In the genomic region with DNA sequence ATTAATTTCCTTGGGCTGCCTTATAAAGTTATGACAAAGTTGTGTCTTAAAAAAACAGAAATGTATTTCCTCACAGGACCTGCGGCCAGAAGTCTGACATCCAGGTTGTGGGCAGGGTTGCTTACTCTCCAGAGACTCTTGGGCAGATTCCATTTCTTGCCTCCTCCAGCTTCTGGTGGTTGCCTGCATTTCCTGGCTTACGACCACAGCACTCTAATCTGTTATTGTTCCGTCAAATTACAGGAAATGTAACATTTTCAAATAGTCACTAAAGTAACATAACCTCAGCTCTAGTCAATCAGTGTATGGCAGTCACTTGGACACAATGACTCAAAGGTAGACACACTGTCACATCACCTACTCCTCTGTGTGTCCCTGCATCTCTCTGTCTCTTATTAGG, we compare ENCODE assay signal across 20 cellular contexts.
DNase-seq lines count a peak whose midpoint lies in the region; ATAC-seq and TF ChIP-seq lines count a peak whose summit lies in the region.
"Had no signal": no experiment of that assay in that cellular context is flagged by ENCODE, and none has a peak within 500 bp of the region (broad histone marks: within the 10 kb centered on the region; RNA-seq: fewer than 3 reads in every experiment).

No MANE protein-coding gene starts in this region.

- no peak for ATAC-seq in GM18867 (IDR thresholded peaks at IDR 0.05; ENCODE audit: unreplicated experiment)
- ATAC-seq: heart right ventricle, Panc1 had no signal

- H3K36me3 ChIP-seq in brain microvascular endothelial cell (replicated peaks) (no peaks in the 10 kb centered on the region), transverse colon (no peaks in the 10 kb centered on the region)
- H3K36me3 ChIP-seq: esophagus muscularis mucosa, heart right ventricle had no signal

- WGBS in transverse colon (ENCODE audit: low coverage in 1 of 2), 2 donors: 59 to 69% methylated on average over 3 of the region's 3 CpGs

- H3K27me3 ChIP-seq in brain microvascular endothelial cell (replicated peaks) (no peaks in the 10 kb centered on the region), transverse colon (no peaks in the 10 kb centered on the region)
- H3K27me3 ChIP-seq: esophagus muscularis mucosa, heart right ventricle had no signal

- H3K4me3 ChIP-seq in NB4 (ENCODE audit: low read depth, low read length): no peak overlapping the region
- H3K4me3 ChIP-seq in brain microvascular endothelial cell (ENCODE audit: low read depth, low read length): no peak overlapping the region
- H3K4me3 ChIP-seq in transverse colon: no peak overlapping the region
- H3K4me3 ChIP-seq: esophagus muscularis mucosa, heart right ventricle, SK-N-MC had no signal

- no peaks in the 10 kb centered on the region for H3K9me3 ChIP-seq in transverse colon
- H3K9me3 ChIP-seq: esophagus muscularis mucosa, heart right ventricle had no signal

- H3K4me1 ChIP-seq in transverse colon: no peaks in the 10 kb centered on the region
- H3K4me1 ChIP-seq: esophagus muscularis mucosa, heart right ventricle had no signal

- TF ChIP-seq POLR2A in NB4 (IDR thresholded peaks at IDR 0.05; ENCODE audit: extremely low read depth, insufficient read length) (no peak), transverse colon (IDR thresholded peaks at IDR 0.05) (no peak)

- TF ChIP-seq EP300 in transverse colon (IDR thresholded peaks at IDR 0.05; ENCODE audit: low read depth): no peak

- intact Hi-C loops in transverse colon (cut with DNase I; ENCODE audit: low total_unique reads): no loop called here

- in situ Hi-C loops in brain microvascular endothelial cell (cut with HindIII; ENCODE audit: low pct_ligation_motif_present, low sequenced_read_pairs): no loop called here
- in situ Hi-C loops in transverse colon (cut with MboI; ENCODE audit: low pct_ligation_motif_present in 1 of 4, low pct_unique_long_range_greater_than_20kb in 1 of 4, low sequenced_read_pairs in 3 of 4): no loop called here

- TF ChIP-seq CTCF in NB4 (IDR thresholded peaks at IDR 0.05; ENCODE audit: low read depth, low read length) (no peak), brain microvascular endothelial cell (IDR thresholded peaks at IDR 0.05; ENCODE audit: low read depth, low read length, missing control alignments) (no peak), transverse colon (IDR thresholded peaks at IDR 0.05) (no peak)

- H3K27ac ChIP-seq in brain microvascular endothelial cell (no peak overlapping the region), transverse colon (no peak overlapping the region)
- H3K27ac ChIP-seq: esophagus muscularis mucosa, heart right ventricle, SK-N-MC had no signal

- DNase-seq in stimulated activated CD4-positive, alpha-beta T cell treated with anti-CD3 and anti-CD28 coated beads, Interleukin-15, amount 100 ng/mL, for 24 hours: peak; percentile 3
- DNase-seq in stimulated activated CD4-positive, alpha-beta T cell treated with anti-CD3 and anti-CD28 coated beads, Interleukin-4, amount 100 ng/mL, for 24 hours: no peak
- peak; percentile 89 for DNase-seq in NB4 (ENCODE audit: low read depth)
- DNase-seq in brain microvascular endothelial cell: peak; percentile 6
- DNase-seq in stromal cell of bone marrow (ENCODE audit: low read depth): peak; percentile 51
- DNase-seq in NCI-H524 (lab: John Stamatoyannopoulos, UW): no peak
- DNase-seq in transverse colon: no peak
- DNase-seq: activated CD4-positive, alpha-beta T cell treated with anti-CD3 and anti-CD28 coated beads, Interleukin-2, amount 50 U/mL, for 4 hours; aorta; COR-L47; H7; heart right ventricle; mesendoderm; NCI-H1105; NCI-H774; nephron progenitor cell had no signal

Comparison
In these comparisons a context has a peak if more than half of its experiments do, and no peak if none do; other contexts are left out.
1. DNase-seq: peak in stimulated activated CD4-positive, alpha-beta T cell treated with anti-CD3 and anti-CD28 coated beads, Interleukin-15, amount 100 ng/mL, for 24 hours (single experiment), NB4 (single experiment), brain microvascular endothelial cell (single experiment) and stromal cell of bone marrow (single experiment); none in stimulated activated CD4-positive, alpha-beta T cell treated with anti-CD3 and anti-CD28 coated beads, Interleukin-4, amount 100 ng/mL, for 24 hours (single experiment), NCI-H524 (0 of 2) and transverse colon (single experiment).